ENCODE assay signal across 23 cellular contexts in the genomic region with DNA sequence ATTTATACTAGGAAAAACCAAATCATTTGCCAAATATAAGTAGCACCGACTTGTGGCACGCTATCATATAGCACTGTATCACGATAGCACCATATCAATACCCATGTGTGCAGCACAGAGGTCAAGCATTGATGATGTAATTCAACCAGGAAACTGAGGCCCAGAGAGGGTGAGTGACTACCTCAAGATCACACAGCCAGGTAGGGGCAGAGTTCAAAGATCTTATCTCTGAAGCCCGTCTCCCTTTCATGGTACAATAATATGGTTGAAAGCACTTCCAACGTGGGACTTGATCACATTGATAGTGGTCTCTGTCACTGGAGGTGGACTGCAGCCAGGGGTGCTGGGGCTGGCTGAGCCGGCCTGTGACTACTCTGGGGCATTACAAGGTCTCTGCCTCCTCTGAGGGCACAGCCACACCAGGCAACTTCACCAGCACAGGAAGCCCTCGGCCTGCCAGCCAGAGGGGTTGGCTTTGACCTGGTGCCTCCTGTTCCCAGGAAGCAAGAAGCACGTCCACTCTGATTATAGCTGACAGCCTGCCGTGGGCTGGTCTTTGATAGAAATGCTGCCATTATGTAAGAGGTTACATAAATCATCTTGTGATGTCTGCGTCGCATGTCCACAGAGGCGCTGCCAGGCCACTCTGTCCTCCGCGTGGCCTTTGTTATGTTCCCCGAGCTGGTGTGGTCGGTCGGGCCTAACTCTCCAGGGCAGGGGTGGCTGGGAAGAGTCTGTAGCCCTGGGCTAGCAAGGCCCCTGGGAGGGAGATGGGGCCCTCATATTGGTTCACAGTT. TPM values are rescaled to one million over a fixed set of nuclear protein-coding genes. Genes with fewer than 3 reads are reported as not detected.
DNase-seq lines count a peak whose midpoint lies in the region; ATAC-seq, FAIRE-seq and TF ChIP-seq lines count a peak whose summit lies in the region.
"Had no signal": no experiment of that assay in that cellular context is flagged by ENCODE, and none has a peak within 500 bp of the region (broad histone marks: within the 10 kb centered on the region; RNA-seq: fewer than 3 reads in every experiment).

No MANE protein-coding gene starts in this region.

- TF ChIP-seq POLR2A in K562 (conservative IDR thresholded peaks at IDR 0.05) (no peak), spleen (IDR thresholded peaks at IDR 0.05) (no peak)

- H3K79me2 ChIP-seq in K562 (ENCODE audit: control insufficient read depth, insufficient read depth, low read length): no peaks in the 10 kb centered on the region
- no peaks in the 10 kb centered on the region for H3K79me2 ChIP-seq in neural cell (replicated peaks; ENCODE audit: insufficient read depth, low read length)

- WGBS in K562 (ENCODE audit: insufficient coverage, low coverage, missing lambda C conversion rate): under 1% methylated on average over 16 of the region's 17 CpGs
- 83 to 91% (median 90%) methylated on average over 10 to 17 of the region's 17 CpGs for WGBS in spleen, 5 donors

- H3K9ac ChIP-seq in K562 (ENCODE audit: insufficient read depth in 1 of 2, low read depth in 2 of 2, low read length in 2 of 2) (no peak overlapping the region), neural cell (ENCODE audit: low read length) (no peak overlapping the region)
- H3K9ac ChIP-seq: GM23248 had no signal

- no peak for TF ChIP-seq EP300 in K562 (IDR thresholded peaks at IDR 0.05; ENCODE audit: low read length)
- no peak for TF ChIP-seq EP300 in neural cell (conservative IDR thresholded peaks at IDR 0.05; ENCODE audit: poor library complexity, severe bottlenecking)

- intact Hi-C loops in K562 (cut with micrococcal nuclease): loop anchor here (10.0 kb wide), 1 partner anchor 1084 kb away; no protein-coding TSS in a partner anchor
- intact Hi-C loops in spleen (cut with DNase I; ENCODE audit: low total_unique reads): no loop called here

- no peak overlapping the region for H3K27ac ChIP-seq in HEK293 (ENCODE audit: extremely low read depth, low read depth, low read length)
- H3K27ac ChIP-seq in K562 (ENCODE audit: extremely low read depth, low read depth, low read length): no peak overlapping the region
- peak overlapping the region; percentile 15 for H3K27ac ChIP-seq in neural cell (ENCODE audit: low read length)
- H3K27ac ChIP-seq in spleen: no peak overlapping the region
- H3K27ac ChIP-seq: GM23248 had no signal

- H3K4me1 ChIP-seq in HEK293 (ENCODE audit: control insufficient read depth, insufficient read depth, low read length) (no peaks in the 10 kb centered on the region), K562 (replicated peaks in 1 of 2; ENCODE audit: control insufficient read depth in 2 of 2, insufficient read depth in 2 of 2, low read length in 2 of 2) (no peaks in the 10 kb centered on the region), spleen (no peaks in the 10 kb centered on the region)
- H3K4me1 ChIP-seq: Caco-2 had no signal

- TF ChIP-seq CTCF in HEK293 (tag by site-specific recombination; IDR thresholded peaks at IDR 0.05) (no peak), K562 (IDR thresholded peaks at IDR 0.05 in 2 of 3, conservative IDR thresholded peaks at IDR 0.05 in 1 of 3; ENCODE audit: insufficient read depth in 2 of 3, low read depth in 1 of 3, low read length in 3 of 3) (no peak), neural cell (IDR thresholded peaks at IDR 0.05; ENCODE audit: poor library complexity, severe bottlenecking) (no peak), spleen (IDR thresholded peaks at IDR 0.05 in 8 of 11, conservative IDR thresholded peaks at IDR 0.05 in 3 of 11) (no peak)

- POLR2A ChIA-PET in HEK293 (lab: Yijun Ruan, JAX): no interaction called here
- POLR2A ChIA-PET in K562 (lab: Yijun Ruan, JAX): no interaction called here

- no TSS peak for BruUV-seq in K562 (replicated peaks; lab: Mats Ljungman, UMichigan)

- no peak overlapping the region for H3K4me3 ChIP-seq in HEK293 (ENCODE audit: low read depth, low read length)
- H3K4me3 ChIP-seq in K562: no peak overlapping the region
- no peak overlapping the region for H3K4me3 ChIP-seq in neural cell (ENCODE audit: low read length)
- no peak overlapping the region for H3K4me3 ChIP-seq in spleen
- H3K4me3 ChIP-seq: GM23248 had no signal

- no peaks in the 10 kb centered on the region for H3K9me2 ChIP-seq in neural cell (ENCODE audit: insufficient read depth, low read length)

- no peak for ATAC-seq in K562
- no peak for ATAC-seq in HG03432 (IDR thresholded peaks at IDR 0.05; ENCODE audit: unreplicated experiment)
- ATAC-seq: CD8-positive, alpha-beta T cell had no signal

- H3K9me1 ChIP-seq in K562 (ENCODE audit: control insufficient read depth, insufficient read depth, low read length): no peaks in the 10 kb centered on the region

- in situ Hi-C loops in K562 (cut with MboI): no loop called here

- no peaks in the 10 kb centered on the region for H3F3A ChIP-seq in neural cell (ENCODE audit: insufficient read depth, low read length, poor library complexity, severe bottlenecking)

- H3K36me3 ChIP-seq in HEK293 (ENCODE audit: control insufficient read depth in 2 of 2, insufficient read depth in 1 of 2, low read length in 2 of 2) (no peaks in the 10 kb centered on the region), K562 (ENCODE audit: control insufficient read depth, insufficient read depth, low read length) (no peaks in the 10 kb centered on the region), neural cell (ENCODE audit: insufficient read depth, low read length) (no peaks in the 10 kb centered on the region), spleen (no peaks in the 10 kb centered on the region)

- H2AFZ ChIP-seq in K562 (ENCODE audit: low read depth, low read length): no peak overlapping the region
- H2AFZ ChIP-seq in neural cell (ENCODE audit: low read depth, low read length): no peak overlapping the region
- H2AFZ ChIP-seq: GM23248 had no signal

- H3K4me2 ChIP-seq in K562 (ENCODE audit: insufficient read depth, low read length): no peak overlapping the region
- H3K4me2 ChIP-seq in neural cell (ENCODE audit: low read length): no peak overlapping the region

- H4K20me1 ChIP-seq in K562 (replicated peaks; ENCODE audit: control insufficient read depth, insufficient read depth, low read length) (no peaks in the 10 kb centered on the region), neural cell (ENCODE audit: insufficient read depth) (no peaks in the 10 kb centered on the region)

- FAIRE-seq in K562 (lab: Jason Lieb, UNC): no peak
- FAIRE-seq: GM12891, GM18507, H1 had no signal

- H3K27me3 ChIP-seq in K562 (ENCODE audit: control insufficient read depth in 2 of 2, insufficient read depth in 2 of 2, low read length in 2 of 2) (peaks cover 0 to 25% of the 10 kb centered on the region in 2 experiments; a peak in 3 of 5 replicates), neural cell (ENCODE audit: insufficient read depth, low read depth, low read length) (no peaks in the 10 kb centered on the region), spleen (replicated peaks in 1 of 7) (peaks cover 0 to 13% (median 0%) of the 10 kb centered on the region in 7 donors)

- H3K9me3 ChIP-seq in HEK293 (ENCODE audit: control insufficient read depth, insufficient read depth, low read depth, low read length) (no peaks in the 10 kb centered on the region), K562 (replicated peaks; ENCODE audit: control insufficient read depth, insufficient read depth, low read depth, low read length) (no peaks in the 10 kb centered on the region), neural cell (ENCODE audit: low read length) (no peaks in the 10 kb centered on the region), spleen (peaks cover 0 to 13% (median 4%) of the 10 kb centered on the region in 8 donors)

- TF ChIP-seq RAD21 in K562 (CRISPR knock-in tag; conservative IDR thresholded peaks at IDR 0.05 in 1 of 2, IDR thresholded peaks at IDR 0.05 in 1 of 2) (no peak), neural cell (conservative IDR thresholded peaks at IDR 0.05) (no peak)

- DNase-seq in K562 (ENCODE audit: extremely low read depth in 1 of 4, low spot score in 3 of 4) (no peak), spleen (peak; percentile 51), GM03348 (ENCODE audit: low spot score) (no peak), DMS 273 (lab: John Stamatoyannopoulos, UW; ENCODE audit: unreplicated experiment) (no peak)
- DNase-seq: C1 segment of cervical spinal cord; Caco-2; CD8-positive, alpha-beta T cell; DMS 273 treated with DMSO at 0.1 percent for 48 hours; DMS79; EL; GDM1; GM23248; H7; HCEC 1CT had no signal

- CTCF ChIA-PET in HEK293 (lab: Yijun Ruan, JAX) (interaction anchor here (0.6 to 0.7 kb wide), 2 partner anchors 15 to 1180 kb away, joined by 3 to 4 read pairs; no protein-coding TSS in a partner anchor), K562 (lab: Yijun Ruan, JAX; ENCODE audit: low intra/inter-chr PET ratio) (no interaction called here)

RNA-seq across cellular contexts. Expression of a gene that starts 5.9 kb away (rescaled TPM):
- not detected in 2 replicates for total RNA-seq in K562 (2011; cell fraction: chromatin; rRNA removed; ENCODE audit: low replicate concordance)
- not detected in 2 replicates for total RNA-seq in K562 (2011; cell fraction: nucleolus; rRNA removed)
- not detected in 2 replicates for total RNA-seq in K562 (2011; cell fraction: nucleoplasm; rRNA removed)
- total RNA-seq in K562 (2014; rRNA removed) (not detected in 2 replicates), K562 (2014; rRNA removed; fragmentation: Illumina TruSeq; extraction: Trizol) (not detected in 2 replicates), K562 (2015; rRNA removed; fragmentation: Illumina TruSeq; extraction: Trizol) (not detected in 2 replicates), K562 (2021) (not detected in 2 replicates), spleen (not detected)
- polyA plus RNA-seq in K562 (2011; rRNA removed) (not detected in 2 replicates), K562 (2014; fragmentation: Illumina TruSeq; extraction: Trizol) (not detected in 2 replicates), K562 (2014; fragmentation: Nextera tagmentation; extraction: Ambion mirVana) (not detected), K562 (2014; rRNA removed) (not detected in 2 replicates), neural cell (0.43 TPM in 1 of 2 replicates, not detected in the other), spleen (not detected)
- not detected in 2 replicates for polyA plus RNA-seq in K562 (2011; cell fraction: cytosol; rRNA removed)
- polyA plus RNA-seq in K562 (2011; cell fraction: nucleus; rRNA removed): not detected in 2 replicates
- not detected in 2 replicates for polyA plus RNA-seq in K562 (2012)
- polyA minus RNA-seq in K562 (2011; rRNA and poly(A)+ RNA removed): not detected in 2 replicates
- polyA minus RNA-seq in K562 (2011; cell fraction: cytosol; rRNA and poly(A)+ RNA removed): not detected in 2 replicates
- not detected in 2 replicates for polyA minus RNA-seq in K562 (2011; cell fraction: nucleus; rRNA and poly(A)+ RNA removed)
- polyA minus RNA-seq in neural cell: not detected in 2 replicates
- total RNA-seq: A172; A673; Caco-2; CD8-positive, alpha-beta T cell; GM23248; H1; H7 had no signal
- polyA plus RNA-seq: BJ, GM23248, H1 had no signal

RNA-seq across cellular contexts. Expression of a gene that starts 55.2 kb away (rescaled TPM):
- total RNA-seq in K562 (2011; cell fraction: chromatin; rRNA removed; ENCODE audit: low replicate concordance): not detected in 2 replicates
- not detected in 2 replicates for total RNA-seq in K562 (2011; cell fraction: nucleolus; rRNA removed)
- total RNA-seq in K562 (2011; cell fraction: nucleoplasm; rRNA removed): not detected in 2 replicates
- total RNA-seq in K562 (2014; rRNA removed) (not detected in 2 replicates), K562 (2014; rRNA removed; fragmentation: Illumina TruSeq; extraction: Trizol) (not detected in 2 replicates), K562 (2015; rRNA removed; fragmentation: Illumina TruSeq; extraction: Trizol) (not detected in 2 replicates), K562 (2021) (not detected in 2 replicates), spleen (10 to 100 TPM in 5 of 7 donors, 1 to 10 TPM in 2; 9.8 to 18.0 (median 13.5) TPM)
- polyA plus RNA-seq in K562 (2011; rRNA removed) (not detected in 2 replicates), K562 (2014; fragmentation: Illumina TruSeq; extraction: Trizol) (not detected in 2 replicates), K562 (2014; fragmentation: Nextera tagmentation; extraction: Ambion mirVana) (not detected), K562 (2014; rRNA removed) (not detected in 2 replicates), neural cell (0.26 TPM in 1 of 2 replicates, not detected in the other), spleen (1 to 10 TPM; 6.6 to 9.5 (median 6.9) TPM)
- not detected in 2 replicates for polyA plus RNA-seq in K562 (2011; cell fraction: cytosol; rRNA removed)
- polyA plus RNA-seq in K562 (2011; cell fraction: nucleus; rRNA removed): not detected in 2 replicates
- 0.12 TPM in 1 of 2 replicates, not detected in the other for polyA plus RNA-seq in K562 (2012)
- polyA minus RNA-seq in K562 (2011; rRNA and poly(A)+ RNA removed): not detected in 2 replicates
- polyA minus RNA-seq in K562 (2011; cell fraction: cytosol; rRNA and poly(A)+ RNA removed): not detected in 2 replicates
- polyA minus RNA-seq in K562 (2011; cell fraction: nucleus; rRNA and poly(A)+ RNA removed): not detected in 2 replicates
- polyA minus RNA-seq in neural cell: 0.49 TPM in 1 of 2 replicates, not detected in the other
- total RNA-seq: A172, A673, Caco-2, GM23248 had no signal
